ENCODE assay signal across 8 cellular contexts in the genomic region with DNA sequence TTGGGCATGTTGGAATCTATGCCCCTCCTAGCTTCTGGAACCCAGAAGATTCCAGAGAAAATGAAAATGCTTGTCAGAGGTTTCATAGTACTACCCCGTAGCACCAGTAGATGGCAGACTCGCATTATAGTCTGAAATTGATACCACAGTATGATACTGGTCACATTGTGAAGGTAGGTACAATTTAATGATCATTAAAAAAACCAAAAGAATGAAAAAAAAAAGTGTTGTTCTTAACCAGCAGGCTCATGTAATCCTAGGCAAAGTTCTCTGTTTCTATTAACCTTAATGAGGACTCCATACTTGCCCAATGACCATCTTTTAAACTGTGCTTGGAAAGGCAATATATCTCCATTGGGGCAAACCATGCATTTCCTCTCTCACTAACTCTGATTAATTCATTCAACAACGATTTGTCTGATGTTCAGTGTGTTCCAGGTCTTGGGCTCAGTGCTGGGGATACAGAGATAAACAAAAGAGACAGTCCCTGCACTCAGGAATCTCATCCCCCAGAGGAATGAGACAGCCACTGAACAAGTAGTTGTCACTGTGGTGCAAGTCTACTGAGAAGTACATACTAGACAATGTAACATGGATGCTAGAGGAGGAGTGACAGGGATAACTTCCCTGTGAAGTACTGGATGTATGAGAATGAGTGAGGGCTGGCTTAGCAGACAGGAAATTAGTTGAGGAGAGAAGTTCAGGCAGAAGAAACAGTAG.
DNase-seq lines count a peak whose midpoint lies in the region; ATAC-seq and TF ChIP-seq lines count a peak whose summit lies in the region.

No MANE protein-coding gene starts in this region.

- DNase-seq in BJ (ENCODE audit: low read depth) (no peak), NCI-H748 treated with DMSO at 0.1 percent for 48 hours (lab: John Stamatoyannopoulos, UW) (peak; percentile 34), dermis microvascular lymphatic vessel endothelial cell (ENCODE audit: low read depth in 2 of 2) (peak; percentile 9 to 23), mesendoderm (peak; percentile 57), aorta (no peak)
- no peak for DNase-seq in activated naive CD4-positive, alpha-beta T cell treated with anti-CD3 and anti-CD28 coated beads, Interleukin-2, amount 50 U/mL, for 16 hours

- CTCF ChIA-PET in BJ (lab: Yijun Ruan, JAX): interaction anchor here (0.6 to 1.7 kb wide), 18 partner anchors 8 to 1355 kb away, joined by 3 to 9 read pairs (median 4); no protein-coding TSS in a partner anchor

- no CpG with 5 or more reads among the region's 3 CpGs for WGBS in mesendoderm (ENCODE audit: extremely low coverage, insufficient coverage, low lambda C conversion rate)
- WGBS in aorta, 2 donors: 2% methylated on average over 3 of the region's 3 CpGs

- peak; percentile 81 for TF ChIP-seq CTCF in BJ (IDR thresholded peaks at IDR 0.05; ENCODE audit: insufficient read depth, low read depth, low read length)

- no peak overlapping the region for H4K8ac ChIP-seq in mesendoderm (ENCODE audit: low read depth, low read length)

- no peak overlapping the region for H2BK120ac ChIP-seq in mesendoderm (ENCODE audit: low read depth, low read length)

- intact Hi-C loops in aorta (cut with DNase I): loop anchor here (2.0 to 10.0 kb wide), 8 partner anchors 122 to 632 kb away; a partner anchor contains a TSS

- H3K27ac ChIP-seq in mesendoderm (ENCODE audit: low read depth, low read length) (no peak overlapping the region), aorta (ENCODE audit: low read depth in 1 of 2, low read length in 2 of 2) (no peak overlapping the region)

- H3K27me3 ChIP-seq in BJ (ENCODE audit: control insufficient read depth, insufficient read depth, low read length) (no peaks in the 10 kb centered on the region), mesendoderm (ENCODE audit: insufficient read depth, low read length, poor library complexity) (no peaks in the 10 kb centered on the region), aorta (ENCODE audit: control insufficient read depth in 1 of 2, insufficient read depth in 2 of 2, low read length in 1 of 2) (no peaks in the 10 kb centered on the region)

- no peaks in the 10 kb centered on the region for H3K79me2 ChIP-seq in mesendoderm (ENCODE audit: control insufficient read depth, insufficient read depth, low read length)

- no peaks in the 10 kb centered on the region for H3K79me1 ChIP-seq in mesendoderm (ENCODE audit: low read length)

- H3K36me3 ChIP-seq in BJ (ENCODE audit: control insufficient read depth, insufficient read depth, low read length): no peaks in the 10 kb centered on the region
- no peaks in the 10 kb centered on the region for H3K36me3 ChIP-seq in mesendoderm (ENCODE audit: control insufficient read depth, insufficient read depth, low read length)
- H3K36me3 ChIP-seq in aorta (ENCODE audit: control insufficient read depth in 1 of 2, insufficient read depth in 2 of 2, low read length in 1 of 2): no peaks in the 10 kb centered on the region

- H3K23ac ChIP-seq in mesendoderm (ENCODE audit: low read length): no peak overlapping the region

- peak overlapping the region; percentile 22 for H3K56ac ChIP-seq in mesendoderm (ENCODE audit: low read length)

- H2AK5ac ChIP-seq in mesendoderm (ENCODE audit: low read length): no peak overlapping the region

- no peak overlapping the region for H3K18ac ChIP-seq in mesendoderm (ENCODE audit: low read length)

- H3K4ac ChIP-seq in mesendoderm (ENCODE audit: low read depth, low read length): no peak overlapping the region

- H2BK15ac ChIP-seq in mesendoderm (replicated peaks; ENCODE audit: low read depth): no peak overlapping the region

- H3K4me2 ChIP-seq in mesendoderm (ENCODE audit: low read length): no peak overlapping the region

- ATAC-seq in GM18520 (IDR thresholded peaks at IDR 0.05; ENCODE audit: unreplicated experiment) (peak; percentile 52), HG03039 (IDR thresholded peaks at IDR 0.05; ENCODE audit: unreplicated experiment) (peak; percentile 54), aorta (ENCODE audit: low FRiP score) (peak; percentile 85)

- POLR2A ChIA-PET in BJ (lab: Charles Lee): no interaction called here

- H3K4me3 ChIP-seq in BJ (ENCODE audit: low read depth, low read length): no peak overlapping the region
- no peak overlapping the region for H3K4me3 ChIP-seq in mesendoderm (ENCODE audit: low read length)
- no peak overlapping the region for H3K4me3 ChIP-seq in aorta (ENCODE audit: low read length in 2 of 2)

- no peaks in the 10 kb centered on the region for H3K9me3 ChIP-seq in aorta (ENCODE audit: control insufficient read depth, low read length)

- no peak overlapping the region for H2BK5ac ChIP-seq in mesendoderm (ENCODE audit: low read length)

- H3K4me1 ChIP-seq in mesendoderm (ENCODE audit: control insufficient read depth, low read depth, low read length) (no peaks in the 10 kb centered on the region), aorta (ENCODE audit: control insufficient read depth in 1 of 2, insufficient read depth in 2 of 2, low read length in 2 of 2) (no peaks in the 10 kb centered on the region)

- H3K9ac ChIP-seq in mesendoderm (ENCODE audit: low read length): no peak overlapping the region

- H4K5ac ChIP-seq in mesendoderm (ENCODE audit: low read length): no peak overlapping the region

Comparison
In these comparisons a context has a peak if more than half of its experiments do, and no peak if none do; other contexts are left out.
1. DNase-seq: peak in NCI-H748 treated with DMSO at 0.1 percent for 48 hours (single experiment), dermis microvascular lymphatic vessel endothelial cell (2 of 2) and mesendoderm (single experiment); none in BJ (single experiment), aorta (0 of 2) and activated naive CD4-positive, alpha-beta T cell treated with anti-CD3 and anti-CD28 coated beads, Interleukin-2, amount 50 U/mL, for 16 hours (single experiment).
2. Peak in every context shown above with its lines, with median percentiles within 50 percentile points of each other: ATAC-seq.